17 cellular contexts compared by ENCODE assay signal in genomic region chr5:142817031-142817430, GRCh38. TPM values are rescaled to one million over a fixed set of nuclear protein-coding genes. Genes with fewer than 3 reads are reported as not detected.
DNase-seq lines count a peak whose midpoint lies in the region; ATAC-seq and TF ChIP-seq lines count a peak whose summit lies in the region.
"Had no signal": no experiment of that assay in that cellular context is flagged by ENCODE, and none has a peak within 500 bp of the region (broad histone marks: within the 10 kb centered on the region; RNA-seq: fewer than 3 reads in every experiment).

No MANE protein-coding gene starts in this region.

- H3K27ac ChIP-seq in Panc1 (ENCODE audit: low read length) (peak overlapping the region; percentile 99), gastroesophageal sphincter (peak overlapping the region in 3 of 4 donors; percentile 31 to 74 (median 58)), stomach (peak overlapping the region; percentile 32 to 86 (median 69))
- no peak overlapping the region for H3K27ac ChIP-seq in CD8-positive, alpha-beta memory T cell (ENCODE audit: low read depth, low read length)

- POLR2A ChIA-PET in Panc1 (lab: Charles Lee): no interaction called here
- POLR2A ChIA-PET in CD8-positive, alpha-beta memory T cell (lab: Charles Lee): no interaction called here

- WGBS in gastroesophageal sphincter (ENCODE audit: low coverage in 1 of 2), 2 donors: 100% methylated on average over 1 of the region's 1 CpG; no CpG with 5 or more reads in 1 of the 2 donors
- 68 to 100% (median 81%) methylated on average over 1 of the region's 1 CpG for WGBS in stomach, 5 donors

- H3K4me1 Mint-ChIP-seq in activated T-cell treated with anti-CD3 and anti-CD28 coated beads, Interleukin-2, amount 50 U/mL, for 24 hours (ENCODE audit: low read depth): peaks cover 62% of the 10 kb centered on the region
- H3K4me1 Mint-ChIP-seq in CD8-positive, alpha-beta memory T cell: peaks cover 68 to 83% (median 78%) of the 10 kb centered on the region in 3 donors

- CTCF ChIA-PET in Panc1 (lab: Charles Lee): no interaction called here
- CTCF ChIA-PET in CD8-positive, alpha-beta memory T cell (lab: Charles Lee): no interaction called here

- no peak overlapping the region for H3K4me3 Mint-ChIP-seq in activated T-cell treated with anti-CD3 and anti-CD28 coated beads, Interleukin-2, amount 50 U/mL, for 24 hours
- H3K4me3 Mint-ChIP-seq in CD8-positive, alpha-beta memory T cell: peak overlapping the region in 2 of 7 donors; percentile 20 to 73
- H3K4me3 Mint-ChIP-seq: activated CD8-positive, alpha-beta T cell treated with anti-CD3 and anti-CD28 coated beads for 36 hours; activated T-cell treated with anti-CD3 and anti-CD28 coated beads, Interleukin-2, amount 50 U/mL, for 72 hours; CD8-positive, alpha-beta T cell; stimulated activated memory B cell treated with anti-CD40 and anti-IgM and Interleukin-4, amounts not matched to agents 10 μg/mL and 1 μg/mL and 100 μg/mL, for 72 hours had no signal

- peak overlapping the region; percentile 13 for H3K27ac Mint-ChIP-seq in activated T-cell treated with anti-CD3 and anti-CD28 coated beads, Interleukin-2, amount 50 U/mL, for 24 hours
- peak overlapping the region in 4 of 8 donors; percentile 25 to 78 (median 52) for H3K27ac Mint-ChIP-seq in CD8-positive, alpha-beta memory T cell
- H3K27ac Mint-ChIP-seq: activated CD8-positive, alpha-beta T cell treated with anti-CD3 and anti-CD28 coated beads for 36 hours; activated T-cell treated with anti-CD3 and anti-CD28 coated beads, Interleukin-2, amount 50 U/mL, for 72 hours; stimulated activated memory B cell treated with anti-CD40 and anti-IgM and Interleukin-4, amounts not matched to agents 10 μg/mL and 1 μg/mL and 100 μg/mL, for 72 hours had no signal

- no TSS peak for BruUV-seq in Panc1 (replicated peaks; lab: Mats Ljungman, UMichigan)

- H3K4me3 ChIP-seq in Panc1 (ENCODE audit: low read depth in 2 of 2, low read length in 2 of 2): no peak overlapping the region
- H3K4me3 ChIP-seq in gastroesophageal sphincter: no peak overlapping the region
- no peak overlapping the region for H3K4me3 ChIP-seq in stomach
- no peak overlapping the region for H3K4me3 ChIP-seq in H7 (ENCODE audit: insufficient read depth, low read depth, low read length)
- H3K4me3 ChIP-seq in CD8-positive, alpha-beta memory T cell (ENCODE audit: low read length): no peak overlapping the region
- H3K4me3 ChIP-seq: pancreas had no signal

- H3K9me3 ChIP-seq in Panc1 (ENCODE audit: control insufficient read depth, insufficient read depth, low read depth, low read length): no peaks in the 10 kb centered on the region
- peaks cover 0 to 9% (median 0%) of the 10 kb centered on the region in 3 donors for H3K9me3 ChIP-seq in gastroesophageal sphincter
- no peaks in the 10 kb centered on the region for H3K9me3 ChIP-seq in stomach
- no peaks in the 10 kb centered on the region for H3K9me3 ChIP-seq in CD8-positive, alpha-beta memory T cell (ENCODE audit: low read length)
- H3K9me3 ChIP-seq: pancreas had no signal

- peaks cover 2% of the 10 kb centered on the region for H3K9me3 Mint-ChIP-seq in activated T-cell treated with anti-CD3 and anti-CD28 coated beads, Interleukin-2, amount 50 U/mL, for 24 hours
- peaks cover 0 to 1% (median 0%) of the 10 kb centered on the region in 5 donors for H3K9me3 Mint-ChIP-seq in CD8-positive, alpha-beta memory T cell
- H3K9me3 Mint-ChIP-seq: activated T-cell treated with anti-CD3 and anti-CD28 coated beads, Interleukin-2, amount 50 U/mL, for 72 hours; CD8-positive, alpha-beta T cell; stimulated activated memory B cell treated with anti-CD40 and anti-IgM and Interleukin-4, amounts not matched to agents 10 μg/mL and 1 μg/mL and 100 μg/mL, for 72 hours had no signal

- ATAC-seq in Panc1 (no peak), gastroesophageal sphincter (no peak)
- ATAC-seq: activated CD8-positive, alpha-beta T cell treated with anti-CD3 and anti-CD28 coated beads for 36 hours; CD8-positive, alpha-beta T cell; stimulated activated memory B cell treated with anti-CD40 and anti-IgM and Interleukin-4, amounts not matched to agents 10 μg/mL and 1 μg/mL and 100 μg/mL, for 72 hours had no signal

- H3K27me3 ChIP-seq in Panc1 (ENCODE audit: control insufficient read depth, insufficient read depth, low read length) (no peaks in the 10 kb centered on the region), gastroesophageal sphincter (no peaks in the 10 kb centered on the region), stomach (no peaks in the 10 kb centered on the region), H7 (ENCODE audit: control insufficient read depth, insufficient read depth, low read length) (no peaks in the 10 kb centered on the region)
- no peaks in the 10 kb centered on the region for H3K27me3 ChIP-seq in CD8-positive, alpha-beta memory T cell (ENCODE audit: insufficient read depth, low read length, poor library complexity, severe bottlenecking)
- H3K27me3 ChIP-seq: pancreas had no signal

- intact Hi-C loops in Panc1 (cut with micrococcal nuclease; ENCODE audit: unreplicated experiment): no loop called here
- intact Hi-C loops in stomach (cut with DNase I; ENCODE audit: low total_unique reads): no loop called here

- H3K4me1 ChIP-seq in Panc1 (ENCODE audit: control insufficient read depth, insufficient read depth, low read length) (peaks cover 75% of the 10 kb centered on the region), gastroesophageal sphincter (peaks cover 7 to 63% (median 43%) of the 10 kb centered on the region in 3 donors), stomach (peaks cover 48 to 88% (median 58%) of the 10 kb centered on the region in 4 donors)
- peaks cover 2% of the 10 kb centered on the region for H3K4me1 ChIP-seq in CD8-positive, alpha-beta memory T cell (ENCODE audit: insufficient read depth, low read length)

- no peak for TF ChIP-seq EP300 in gastroesophageal sphincter (IDR thresholded peaks at IDR 0.05)
- TF ChIP-seq EP300 in stomach (IDR thresholded peaks at IDR 0.05): no peak

- DNase-seq in activated T-cell treated with anti-CD3 and anti-CD28 coated beads, Interleukin-2, amount 50 U/mL, for 24 hours: no peak
- DNase-seq in activated T-cell treated with anti-CD3 and anti-CD28 coated beads, Interleukin-2, amount 50 U/mL, for 1 hour: no peak
- DNase-seq in Panc1 (ENCODE audit: low read depth, low spot score) (no peak), stomach (no peak), AG20443 (ENCODE audit: low spot score) (no peak), H7 (no peak)
- DNase-seq in CD8-positive, alpha-beta memory T cell: no peak
- DNase-seq: activated CD8-positive, alpha-beta T cell treated with anti-CD3 and anti-CD28 coated beads for 36 hours; activated T-cell treated with anti-CD3 and anti-CD28 coated beads, Interleukin-2, amount 50 U/mL, for 72 hours; CD8-positive, alpha-beta T cell; effector CD8-positive, alpha-beta T cell; NCI-H1436 treated with DMSO at 0.1 percent for 48 hours; stimulated activated CD4-positive, alpha-beta T cell treated with anti-CD3 and anti-CD28 coated beads, Interleukin-12 subunit alpha, Interleukin-12 subunit beta, amount 100 ng/mL, for 4 hours; T-helper 1 cell had no signal

- TF ChIP-seq CTCF in Panc1 (IDR thresholded peaks at IDR 0.05) (no peak), gastroesophageal sphincter (IDR thresholded peaks at IDR 0.05) (no peak), stomach (IDR thresholded peaks at IDR 0.05) (no peak)

- H3K36me3 Mint-ChIP-seq in activated T-cell treated with anti-CD3 and anti-CD28 coated beads, Interleukin-2, amount 50 U/mL, for 24 hours (ENCODE audit: low read depth): peaks cover 9% of the 10 kb centered on the region
- peaks cover 4 to 16% (median 7%) of the 10 kb centered on the region in 3 donors for H3K36me3 Mint-ChIP-seq in CD8-positive, alpha-beta memory T cell
- H3K36me3 Mint-ChIP-seq: stimulated activated memory B cell treated with anti-CD40 and anti-IgM and Interleukin-4, amounts not matched to agents 10 μg/mL and 1 μg/mL and 100 μg/mL, for 72 hours had no signal

- in situ Hi-C loops in Panc1 (cut with HindIII; ENCODE audit: low pct_unique_long_range_greater_than_20kb, low sequenced_read_pairs): no loop called here

- no peaks in the 10 kb centered on the region for H3K36me3 ChIP-seq in Panc1 (ENCODE audit: control insufficient read depth, insufficient read depth, low read length)
- H3K36me3 ChIP-seq in gastroesophageal sphincter: no peaks in the 10 kb centered on the region
- H3K36me3 ChIP-seq in stomach: no peaks in the 10 kb centered on the region
- H3K36me3 ChIP-seq in H7 (replicated peaks; ENCODE audit: control insufficient read depth, insufficient read depth, low read length): no peaks in the 10 kb centered on the region
- no peaks in the 10 kb centered on the region for H3K36me3 ChIP-seq in CD8-positive, alpha-beta memory T cell (ENCODE audit: insufficient read depth, low read length)
- H3K36me3 ChIP-seq: pancreas had no signal

- no peaks in the 10 kb centered on the region for H3K27me3 Mint-ChIP-seq in activated T-cell treated with anti-CD3 and anti-CD28 coated beads, Interleukin-2, amount 50 U/mL, for 24 hours
- H3K27me3 Mint-ChIP-seq in CD8-positive, alpha-beta memory T cell: peaks cover 0 to 2% of the 10 kb centered on the region in 2 donors
- H3K27me3 Mint-ChIP-seq: activated CD8-positive, alpha-beta T cell treated with anti-CD3 and anti-CD28 coated beads for 36 hours; stimulated activated memory B cell treated with anti-CD40 and anti-IgM and Interleukin-4, amounts not matched to agents 10 μg/mL and 1 μg/mL and 100 μg/mL, for 72 hours had no signal

- TF ChIP-seq POLR2A in gastroesophageal sphincter (IDR thresholded peaks at IDR 0.05) (no peak), stomach (IDR thresholded peaks at IDR 0.05) (no peak)

RNA-seq across cellular contexts. Expression of gene ARHGAP26, which starts 46.9 kb away (rescaled TPM):
- total RNA-seq in Panc1 (2021; ENCODE audit: unreplicated experiment) (65.5 TPM), gastroesophageal sphincter (10 to 100 TPM; 15.2 to 41.7 (median 31.7) TPM), stomach (100 to 1,000 TPM in 1 of 5 donors, 10 to 100 TPM in 4; 26.8 to 115 (median 70.7) TPM)
- 24.0 TPM for polyA plus RNA-seq in Panc1 (2012; ENCODE audit: insufficient read length)
- 1 to 10 TPM; 4.0 to 4.5 (median 4.4) TPM for polyA plus RNA-seq in stomach
- 5.9 and 10.6 TPM in 2 replicates for total RNA-seq in H7 (2014; rRNA removed; shearing (Covaris generic))
- 10 to 100 TPM; 16.7 to 19.7 TPM for total RNA-seq in CD8-positive, alpha-beta memory T cell
- polyA plus RNA-seq in CD8-positive, alpha-beta memory T cell: 37.1 TPM
